Comparison of ENCODE assay signal across 7 cellular contexts in genomic region chr12:132489078-132489601, GRCh38. TPM values are rescaled to one million over a fixed set of nuclear protein-coding genes. Genes with fewer than 3 reads are reported as not detected.
DNase-seq lines count a peak whose midpoint lies in the region; ATAC-seq and TF ChIP-seq lines count a peak whose summit lies in the region.

No MANE protein-coding gene starts in this region.

- H3K36me3 ChIP-seq in sigmoid colon, result no peaks in the 10 kb centered on the region

- ATAC-seq in GM21717 (IDR thresholded peaks at IDR 0.05; ENCODE audit: unreplicated experiment), result peak; percentile 17
- peak; percentile 51 to 65 for ATAC-seq in activated T-cell treated with anti-CD3 and anti-CD28 coated beads, Interleukin-2, amount 50 U/mL, for 72 hours (replicated peaks in 1 of 2)
- ATAC-seq in HG03378 (IDR thresholded peaks at IDR 0.05; ENCODE audit: unreplicated experiment), result no peak

- H3K4me1 ChIP-seq in sigmoid colon, result peaks cover 0 to 43% (median 40%) of the 10 kb centered on the region in 4 donors

- H3K4me3 ChIP-seq in NB4 (ENCODE audit: low read depth, low read length) (peak overlapping the region; percentile 73), sigmoid colon (peak overlapping the region; percentile 36 to 84 (median 72))

- TF ChIP-seq CTCF in NB4 (IDR thresholded peaks at IDR 0.05; ENCODE audit: low read depth, low read length), result no peak
- no peak for TF ChIP-seq CTCF in sigmoid colon (IDR thresholded peaks at IDR 0.05)

- peaks cover 64% of the 10 kb centered on the region for H3K4me1 Mint-ChIP-seq in activated T-cell treated with anti-CD3 and anti-CD28 coated beads, Interleukin-2, amount 50 U/mL, for 72 hours (ENCODE audit: low read depth)

- peak; percentile 90 for DNase-seq in NB4 (ENCODE audit: low read depth)
- DNase-seq in activated T-cell treated with anti-CD3 and anti-CD28 coated beads, Interleukin-2, amount 50 U/mL, for 72 hours, result peak; percentile 71 to 72
- DNase-seq in germinal center (ENCODE audit: low spot score), result peak; percentile 63
- DNase-seq in sigmoid colon, result peak; percentile 80
- DNase-seq in COLO829 (ENCODE audit: low spot score), result no peak

- no peaks in the 10 kb centered on the region for H3K27me3 ChIP-seq in sigmoid colon

- peak overlapping the region; percentile 87 to 89 for H3K4me3 Mint-ChIP-seq in activated T-cell treated with anti-CD3 and anti-CD28 coated beads, Interleukin-2, amount 50 U/mL, for 72 hours

- TF ChIP-seq EP300 in sigmoid colon (IDR thresholded peaks at IDR 0.05), result no peak

- peak overlapping the region; percentile 38 for H3K27ac Mint-ChIP-seq in activated T-cell treated with anti-CD3 and anti-CD28 coated beads, Interleukin-2, amount 50 U/mL, for 72 hours

- H3K36me3 Mint-ChIP-seq in activated T-cell treated with anti-CD3 and anti-CD28 coated beads, Interleukin-2, amount 50 U/mL, for 72 hours (ENCODE audit: insufficient read depth in 2 of 2), result peaks cover 1 to 2% of the 10 kb centered on the region in 2 donors

- no peaks in the 10 kb centered on the region for H3K9me3 Mint-ChIP-seq in activated T-cell treated with anti-CD3 and anti-CD28 coated beads, Interleukin-2, amount 50 U/mL, for 72 hours

- intact Hi-C loops in sigmoid colon (cut with DNase I), result no loop called here

- no peaks in the 10 kb centered on the region for H3K27me3 Mint-ChIP-seq in activated T-cell treated with anti-CD3 and anti-CD28 coated beads, Interleukin-2, amount 50 U/mL, for 72 hours (ENCODE audit: low read depth)

- peak overlapping the region; percentile 58 to 76 (median 75) for H3K27ac ChIP-seq in sigmoid colon

- TF ChIP-seq POLR2A in NB4 (IDR thresholded peaks at IDR 0.05; ENCODE audit: extremely low read depth, insufficient read length) (no peak), sigmoid colon (IDR thresholded peaks at IDR 0.05) (no peak)

- H3K9me3 ChIP-seq in sigmoid colon, result no peaks in the 10 kb centered on the region

- WGBS in sigmoid colon, 2 donors, result 1 to 2% methylated on average over 46 of the region's 46 CpGs

RNA-seq across cellular contexts. Expression of gene FBRSL1, which starts 0.8 kb away (rescaled TPM):
- 10 to 100 TPM; 37.0 to 42.7 TPM for total RNA-seq in activated T-cell treated with anti-CD3 and anti-CD28 coated beads, Interleukin-2, amount 50 U/mL, for 72 hours
- total RNA-seq in sigmoid colon, result 10 to 100 TPM in 2 of 4 donors, 1 to 10 TPM in 2; 3.9 to 14.7 (median 7.7) TPM
- polyA plus RNA-seq in sigmoid colon, result 10 to 100 TPM in 2 of 3 donors, 1 to 10 TPM in 1; 8.4 to 37.0 (median 10.6) TPM
